ENCODE assay signal across 12 cellular contexts in the genomic region with DNA sequence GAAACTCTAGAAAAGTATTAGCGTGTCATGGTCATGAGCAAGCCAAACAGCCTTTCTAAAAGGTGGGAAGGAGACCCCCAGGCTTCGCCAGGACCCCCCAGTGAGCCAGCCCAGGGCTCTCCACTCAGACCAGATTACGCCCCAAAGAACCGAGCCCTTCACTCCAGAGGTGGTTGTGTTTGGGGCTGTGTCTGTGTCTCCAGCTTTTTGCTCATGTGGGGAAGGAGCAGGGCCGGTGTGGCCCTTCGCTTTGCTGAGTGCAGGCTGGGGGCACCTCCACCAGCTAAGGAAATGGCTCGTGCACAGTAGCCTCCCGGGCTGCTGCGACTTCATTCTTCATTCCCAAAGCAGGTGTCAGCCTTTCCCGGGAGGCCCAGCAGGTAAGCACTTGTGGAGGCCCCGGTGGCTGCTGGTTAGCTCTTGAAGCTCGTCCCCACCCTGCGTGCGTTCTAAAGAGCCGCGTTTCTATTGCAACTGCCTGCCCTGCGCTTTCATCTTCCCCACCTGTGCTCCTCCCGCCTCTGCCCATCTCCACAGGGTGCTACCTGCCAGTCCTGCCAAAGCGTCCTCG. TPM values are rescaled to one million over a fixed set of nuclear protein-coding genes. Genes with fewer than 3 reads are reported as not detected.
DNase-seq lines count a peak whose midpoint lies in the region; ATAC-seq and TF ChIP-seq lines count a peak whose summit lies in the region.
"Had no signal": no experiment of that assay in that cellular context is flagged by ENCODE, and none has a peak within 500 bp of the region (broad histone marks: within the 10 kb centered on the region; RNA-seq: fewer than 3 reads in every experiment).

No MANE protein-coding gene starts in this region.

- no CpG with 5 or more reads among the region's 20 CpGs for WGBS in iPS DF 6.9 (ENCODE audit: insufficient coverage, insufficient read length)

- peaks cover 96% of the 10 kb centered on the region for H3K27me3 Mint-ChIP-seq in type B pancreatic cell

- H3K4me3 ChIP-seq in iPS DF 6.9 (ENCODE audit: low read length), result peak overlapping the region; percentile 7; the same call in 1 of the 2 replicates
- H3K4me3 ChIP-seq: dorsolateral prefrontal cortex had no signal

- peaks cover 32% of the 10 kb centered on the region for H3K27me3 ChIP-seq in iPS DF 6.9 (ENCODE audit: control insufficient read depth, insufficient read depth, low read length)

- no peaks in the 10 kb centered on the region for H3K36me3 Mint-ChIP-seq in type B pancreatic cell

- no peaks in the 10 kb centered on the region for H3K9me3 ChIP-seq in iPS DF 6.9 (ENCODE audit: control insufficient read depth, insufficient read depth, low read length)

- H3K4me3 Mint-ChIP-seq in type B pancreatic cell, result peak overlapping the region; percentile 81

- intact Hi-C loops in cardiac septum (cut with DNase I) (no loop called here), left cardiac atrium (cut with DNase I) (no loop called here)

- no peak overlapping the region for H3K27ac ChIP-seq in iPS DF 6.9 (ENCODE audit: low read length)
- H3K27ac ChIP-seq: dorsolateral prefrontal cortex, skin epidermis had no signal

- ATAC-seq in left cardiac atrium (no peak), GM21717 (IDR thresholded peaks at IDR 0.05; ENCODE audit: unreplicated experiment) (no peak), HG03378 (IDR thresholded peaks at IDR 0.05; ENCODE audit: unreplicated experiment) (no peak)

- H3K27ac Mint-ChIP-seq in type B pancreatic cell, result peak overlapping the region; percentile 34

- no peaks in the 10 kb centered on the region for H3K9me3 Mint-ChIP-seq in type B pancreatic cell

- peaks cover 12% of the 10 kb centered on the region for H3K4me1 Mint-ChIP-seq in type B pancreatic cell (ENCODE audit: unreplicated experiment)

- DNase-seq in cardiac septum (ENCODE audit: low spot score), result peak; percentile 66
- DNase-seq in left cardiac atrium, result no peak
- DNase-seq in NCI-H748 (lab: John Stamatoyannopoulos, UW; ENCODE audit: unreplicated experiment), result peak; percentile 91
- no peak for DNase-seq in iPS DF 6.9 (ENCODE audit: low read depth, low spot score)
- DNase-seq in type B pancreatic cell (ENCODE audit: extremely low spot score, unreplicated experiment), result peak; percentile 62
- no peak for DNase-seq in stimulated activated CD4-positive, alpha-beta T cell treated with anti-CD3 and anti-CD28 coated beads, Interleukin-4, amount 100 ng/mL, for 4 hours
- DNase-seq: AML-193, IMR-90 had no signal

- TF ChIP-seq CTCF in type B pancreatic cell (conservative IDR thresholded peaks at IDR 0.05), result no peak

- peaks cover 8% of the 10 kb centered on the region for H3K4me1 ChIP-seq in iPS DF 6.9 (ENCODE audit: control insufficient read depth, insufficient read depth, low read length)

- no peaks in the 10 kb centered on the region for H3K36me3 ChIP-seq in iPS DF 6.9 (ENCODE audit: control insufficient read depth, insufficient read depth, low read length)

RNA-seq across cellular contexts. Expression of gene TSPEAR, which starts 0.5 kb away (rescaled TPM):
- total RNA-seq in cardiac septum (not detected), left cardiac atrium (1 to 10 TPM in 1 of 2 donors, under 1 TPM in 1; 0.39 to 1.6 TPM), type B pancreatic cell (ENCODE audit: low replicate concordance) (0.34 and 0.59 TPM in 2 replicates)
- total RNA-seq: IMR-90 had no signal

RNA-seq across cellular contexts. Expression of gene KRTAP10-12, which starts 13.9 kb away (rescaled TPM):
- total RNA-seq in cardiac septum, result not detected
- not detected for total RNA-seq in left cardiac atrium
- total RNA-seq in type B pancreatic cell (ENCODE audit: low replicate concordance), result not detected in 2 replicates
- total RNA-seq: dorsolateral prefrontal cortex, IMR-90 had no signal

RNA-seq across cellular contexts. Expression of gene KRTAP12-1, which starts 28.9 kb away (rescaled TPM):
- total RNA-seq in cardiac septum, result not detected
- not detected for total RNA-seq in left cardiac atrium
- total RNA-seq in type B pancreatic cell (ENCODE audit: low replicate concordance), result not detected in 2 replicates
- total RNA-seq: IMR-90 had no signal

RNA-seq across cellular contexts. Expression of gene KRTAP12-2, which starts 44.1 kb away (rescaled TPM):
- not detected for total RNA-seq in cardiac septum
- not detected for total RNA-seq in left cardiac atrium
- total RNA-seq in type B pancreatic cell (ENCODE audit: low replicate concordance), result not detected in 2 replicates
- total RNA-seq: dorsolateral prefrontal cortex, IMR-90 had no signal

RNA-seq across cellular contexts. Expression of gene KRTAP12-3, which starts 53.1 kb away (rescaled TPM):
- total RNA-seq in cardiac septum (not detected), left cardiac atrium (not detected), type B pancreatic cell (ENCODE audit: low replicate concordance) (not detected in 2 replicates)
- total RNA-seq: dorsolateral prefrontal cortex, IMR-90 had no signal

Comparison
In these comparisons a context has a peak if more than half of its experiments do, and no peak if none do; other contexts are left out.
1. DNase-seq: peak in cardiac septum (single experiment), NCI-H748 (single experiment) and type B pancreatic cell (single experiment); none in left cardiac atrium (single experiment), iPS DF 6.9 (single experiment) and stimulated activated CD4-positive, alpha-beta T cell treated with anti-CD3 and anti-CD28 coated beads, Interleukin-4, amount 100 ng/mL, for 4 hours (0 of 2).